Comparison of ENCODE assay signal across 1 cellular context in the genomic region with DNA sequence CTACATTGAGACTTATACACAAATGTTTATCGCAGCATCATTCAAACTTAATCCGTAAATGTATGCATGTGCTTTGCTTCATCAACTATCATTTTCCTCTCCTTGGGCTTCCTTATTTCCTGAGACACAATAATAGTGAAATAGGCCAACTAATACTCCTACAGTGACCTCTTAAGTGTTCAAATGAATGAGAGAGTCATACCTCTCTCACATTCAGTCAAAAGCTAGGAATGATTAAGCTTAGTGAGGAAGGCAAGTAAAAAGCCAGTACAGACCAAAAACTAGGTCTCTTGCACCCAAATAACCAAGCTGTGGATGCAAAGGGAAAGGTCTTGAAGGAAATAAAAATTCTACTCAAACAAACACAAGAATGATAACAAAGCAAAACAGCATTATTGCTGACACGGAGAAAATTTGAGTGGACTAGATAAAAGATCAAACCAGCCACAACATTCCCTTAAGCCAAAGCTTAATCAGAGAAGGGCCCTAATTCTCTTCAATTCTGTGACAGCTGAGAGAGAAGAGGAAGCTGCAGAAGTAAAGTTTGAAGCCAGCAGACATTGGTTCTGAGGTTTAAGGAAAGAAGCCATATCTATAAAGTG.
TF ChIP-seq lines count a peak whose summit lies in the region.

No MANE protein-coding gene starts in this region.

TF ChIP-seq in GM12878, 131 proteins besides CTCF, POLR2A, EP300 and RAD21 (continued from another document):
- TF ChIP-seq GABPA (IDR thresholded peaks at IDR 0.05; ENCODE audit: low read depth): no peak
